Comparison of ENCODE assay signal across 21 cellular contexts in genomic region chr19:18718846-18719458, GRCh38. TPM values are rescaled to one million over a fixed set of nuclear protein-coding genes. Genes with fewer than 3 reads are reported as not detected.
DNase-seq lines count a peak whose midpoint lies in the region; ATAC-seq and TF ChIP-seq lines count a peak whose summit lies in the region.
"Had no signal": no experiment of that assay in that cellular context is flagged by ENCODE, and none has a peak within 500 bp of the region (broad histone marks: within the 10 kb centered on the region; RNA-seq: fewer than 3 reads in every experiment).

No MANE protein-coding gene starts in this region.

- H3K27me3 ChIP-seq in CD8-positive, alpha-beta T cell (ENCODE audit: insufficient read depth, low read length), result no peaks in the 10 kb centered on the region
- H3K27me3 ChIP-seq in HAP-1 (ENCODE audit: low read depth), result no peaks in the 10 kb centered on the region

- H3K4me1 ChIP-seq in CD8-positive, alpha-beta T cell (ENCODE audit: insufficient read depth, low read length), result peaks cover 15% of the 10 kb centered on the region
- H3K4me1 ChIP-seq in HAP-1, result no peaks in the 10 kb centered on the region

- peak overlapping the region; percentile 47 for H3K27ac Mint-ChIP-seq in CD8-positive, alpha-beta T cell
- H3K27ac Mint-ChIP-seq in WTC11, result peak overlapping the region; percentile 64; the same call in 1 of the 2 replicates
- no peak overlapping the region for H3K27ac Mint-ChIP-seq in endothelial cell (ENCODE audit: unreplicated experiment)
- peak overlapping the region; percentile 67 for H3K27ac Mint-ChIP-seq in progenitor cell of endocrine pancreas
- H3K27ac Mint-ChIP-seq: CD4-positive, alpha-beta T cell; GM23338 had no signal

- no peak overlapping the region for H3K4me3 Mint-ChIP-seq in CD8-positive, alpha-beta T cell
- no peak overlapping the region for H3K4me3 Mint-ChIP-seq in WTC11
- peak overlapping the region; percentile 29 for H3K4me3 Mint-ChIP-seq in endothelial cell (ENCODE audit: unreplicated experiment)
- no peak overlapping the region for H3K4me3 Mint-ChIP-seq in progenitor cell of endocrine pancreas (ENCODE audit: low read depth)
- H3K4me3 Mint-ChIP-seq: CD4-positive, alpha-beta T cell; GM23338 had no signal

- ATAC-seq in CD8-positive, alpha-beta T cell, result no peak
- ATAC-seq in WTC11, result no peak
- ATAC-seq in GM21367 (IDR thresholded peaks at IDR 0.05; ENCODE audit: unreplicated experiment), result no peak
- ATAC-seq in HG02938 (IDR thresholded peaks at IDR 0.05; ENCODE audit: unreplicated experiment), result no peak
- ATAC-seq: GM12878, Panc1 had no signal

- CTCF ChIA-PET in CD8-positive, alpha-beta T cell (lab: Charles Lee), result no interaction called here
- CTCF ChIA-PET in WTC11 (lab: Charles Lee), result no interaction called here

- DNase-seq in CD8-positive, alpha-beta T cell, result no peak
- no peak for DNase-seq in WTC11 (ENCODE audit: low spot score)
- DNase-seq in endothelial cell (ENCODE audit: low spot score), result no peak
- no peak for DNase-seq in progenitor cell of endocrine pancreas (ENCODE audit: low spot score, unreplicated experiment)
- no peak for DNase-seq in HuH-7.5 (ENCODE audit: low spot score)
- DNase-seq in HAP-1 (ENCODE audit: low spot score in 2 of 2), result no peak
- DNase-seq: AML-193; CD4-positive, alpha-beta T cell; DMS53; EL; NCI-H1092 treated with DMSO at 0.1 percent for 48 hours; NCI-H146; NCI-H2029 treated with DMSO at 0.1 percent for 48 hours; NCI-H2171; NCI-H526 had no signal

- H3K4me1 Mint-ChIP-seq in CD8-positive, alpha-beta T cell (ENCODE audit: low read depth), result peaks cover 37% of the 10 kb centered on the region
- H3K4me1 Mint-ChIP-seq in WTC11, result no peaks in the 10 kb centered on the region
- H3K4me1 Mint-ChIP-seq in endothelial cell (ENCODE audit: unreplicated experiment), result peaks cover 17% of the 10 kb centered on the region
- H3K4me1 Mint-ChIP-seq in progenitor cell of endocrine pancreas (ENCODE audit: low read depth), result no peaks in the 10 kb centered on the region

- no peak overlapping the region for H3K4me3 ChIP-seq in CD8-positive, alpha-beta T cell (ENCODE audit: low read depth, low read length)
- no peak overlapping the region for H3K4me3 ChIP-seq in HAP-1
- H3K4me3 ChIP-seq: GM12878, GM23338 had no signal

- H3K9me3 Mint-ChIP-seq in CD8-positive, alpha-beta T cell, result no peaks in the 10 kb centered on the region
- H3K9me3 Mint-ChIP-seq in WTC11 (no peaks in the 10 kb centered on the region), endothelial cell (ENCODE audit: unreplicated experiment) (no peaks in the 10 kb centered on the region), progenitor cell of endocrine pancreas (ENCODE audit: low read depth) (no peaks in the 10 kb centered on the region)
- H3K9me3 Mint-ChIP-seq: CD4-positive, alpha-beta T cell; GM23338 had no signal

- H3K36me3 Mint-ChIP-seq in CD8-positive, alpha-beta T cell, result peaks cover 34% of the 10 kb centered on the region
- H3K36me3 Mint-ChIP-seq in WTC11, result no peaks in the 10 kb centered on the region; the same call in 1 of the 2 replicates
- H3K36me3 Mint-ChIP-seq in endothelial cell (ENCODE audit: low read depth, unreplicated experiment), result peaks cover 6% of the 10 kb centered on the region
- no peaks in the 10 kb centered on the region for H3K36me3 Mint-ChIP-seq in progenitor cell of endocrine pancreas (ENCODE audit: insufficient read depth)

- H3K9me3 ChIP-seq in CD8-positive, alpha-beta T cell (ENCODE audit: low read length), result no peaks in the 10 kb centered on the region
- H3K9me3 ChIP-seq in HAP-1, result no peaks in the 10 kb centered on the region
- H3K9me3 ChIP-seq: SK-N-SH had no signal

- H3K27me3 Mint-ChIP-seq in CD8-positive, alpha-beta T cell (ENCODE audit: low read depth), result no peaks in the 10 kb centered on the region
- H3K27me3 Mint-ChIP-seq in WTC11 (ENCODE audit: low read depth) (0 out of 2 replicates have a peak, but pooled peaks cover 3% of the 10 kb centered on the region), endothelial cell (ENCODE audit: unreplicated experiment) (peaks cover 12% of the 10 kb centered on the region), progenitor cell of endocrine pancreas (no peaks in the 10 kb centered on the region)
- H3K27me3 Mint-ChIP-seq: CD4-positive, alpha-beta T cell had no signal

- no peak overlapping the region for H3K27ac ChIP-seq in CD8-positive, alpha-beta T cell (ENCODE audit: low read depth, low read length)

- TF ChIP-seq CTCF in CD8-positive, alpha-beta T cell (IDR thresholded peaks at IDR 0.05), result no peak
- TF ChIP-seq CTCF in WTC11 (IDR thresholded peaks at IDR 0.05) (no peak), endothelial cell (IDR thresholded peaks at IDR 0.05; ENCODE audit: unreplicated experiment) (no peak), progenitor cell of endocrine pancreas (IDR thresholded peaks at IDR 0.05; ENCODE audit: unreplicated experiment) (no peak)

- POLR2A ChIA-PET in CD8-positive, alpha-beta T cell (lab: Charles Lee), result no interaction called here
- POLR2A ChIA-PET in WTC11 (lab: Charles Lee), result no interaction called here

- no peaks in the 10 kb centered on the region for H3K36me3 ChIP-seq in CD8-positive, alpha-beta T cell (ENCODE audit: insufficient read depth, low read length)
- no peaks in the 10 kb centered on the region for H3K36me3 ChIP-seq in HAP-1 (replicated peaks)

- intact Hi-C loops in CD8-positive, alpha-beta T cell (cut with DNase I, micrococcal nuclease), result no loop called here

- in situ Hi-C loops in HAP-1 (cut with MboI; ENCODE audit: low sequenced_read_pairs), result no loop called here

TF ChIP-seq in WTC11, 78 proteins besides CTCF, POLR2A, EP300 and RAD21:
- TF ChIP-seq, protein P1, sequence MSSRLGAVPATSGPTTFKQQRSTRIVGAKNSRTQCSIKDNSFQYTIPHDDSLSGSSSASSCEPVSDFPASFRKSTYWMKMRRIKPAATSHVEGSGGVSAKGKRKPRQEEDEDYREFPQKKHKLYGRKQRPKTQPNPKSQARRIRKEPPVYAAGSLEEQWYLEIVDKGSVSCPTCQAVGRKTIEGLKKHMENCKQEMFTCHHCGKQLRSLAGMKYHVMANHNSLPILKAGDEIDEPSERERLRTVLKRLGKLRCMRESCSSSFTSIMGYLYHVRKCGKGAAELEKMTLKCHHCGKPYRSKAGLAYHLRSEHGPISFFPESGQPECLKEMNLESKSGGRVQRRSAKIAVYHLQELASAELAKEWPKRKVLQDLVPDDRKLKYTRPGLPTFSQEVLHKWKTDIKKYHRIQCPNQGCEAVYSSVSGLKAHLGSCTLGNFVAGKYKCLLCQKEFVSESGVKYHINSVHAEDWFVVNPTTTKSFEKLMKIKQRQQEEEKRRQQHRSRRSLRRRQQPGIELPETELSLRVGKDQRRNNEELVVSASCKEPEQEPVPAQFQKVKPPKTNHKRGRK (CRISPR knock-in tag; IDR thresholded peaks at IDR 0.05; ENCODE audit: borderline replicate concordance), result no peak
- TF ChIP-seq USF2 (CRISPR knock-in tag; IDR thresholded peaks at IDR 0.05), result no peak

RNA-seq across cellular contexts. Expression of gene CRTC1, which starts 35.5 kb away (rescaled TPM):
- total RNA-seq in CD8-positive, alpha-beta T cell, result 1 to 10 TPM; 7.1 to 7.5 TPM
- total RNA-seq in WTC11 (2021) (12.3 to 17.0 TPM (median 16.3 TPM) in 3 replicates), endothelial cell (ENCODE audit: unreplicated experiment) (17.5 TPM), progenitor cell of endocrine pancreas (39.5 and 39.7 TPM in 2 replicates)
